In genomic region chr7:44123190-44124003, GRCh38 we compare ENCODE assay signal across 1 cellular context.
TF ChIP-seq lines count a peak whose summit lies in the region.

Gene POLD2, minus strand, starts transcription at chr7:44123548. Its CDS starts 1,495 bp downstream, at chr7:44122053.

TF ChIP-seq in K562, 482 proteins besides CTCF, POLR2A, EP300 and RAD21 (continued from another document and continues in another):
- TF ChIP-seq USF1 (CRISPR knock-in tag; IDR thresholded peaks at IDR 0.05) (peak; percentile 34; the same call in 1 of the 2 replicates), ZNF41 (CRISPR knock-in tag; conservative IDR thresholded peaks at IDR 0.05) (no peak), POLR2B (IDR thresholded peaks at IDR 0.05; ENCODE audit: low read depth, partially characterized antibody) (no peak), ZNF445 (CRISPR knock-in tag; IDR thresholded peaks at IDR 0.05; ENCODE audit: low read depth) (no peak), RNF2 (IDR thresholded peaks at IDR 0.05) (no peak), ZNF668 (CRISPR knock-in tag; IDR thresholded peaks at IDR 0.05) (no peak), THRB (CRISPR knock-in tag; conservative IDR thresholded peaks at IDR 0.05) (no peak), NFE2 (IDR thresholded peaks at IDR 0.05; ENCODE audit: low read depth) (no peak), ZNF143 (CRISPR knock-in tag; IDR thresholded peaks at IDR 0.05) (no peak), FOXO4 (CRISPR knock-in tag; IDR thresholded peaks at IDR 0.05) (no peak), ZNF780A (CRISPR knock-in tag; IDR thresholded peaks at IDR 0.05) (no peak), ZNF561 (CRISPR knock-in tag; conservative IDR thresholded peaks at IDR 0.05) (no peak), FOS (IDR thresholded peaks at IDR 0.05; ENCODE audit: extremely low read depth, insufficient read length) (peak; percentile 65), KLF13 (tag; IDR thresholded peaks at IDR 0.05; ENCODE audit: borderline replicate concordance, low read depth) (no peak), PHTF2 (CRISPR knock-in tag; IDR thresholded peaks at IDR 0.05) (no peak), PML (IDR thresholded peaks at IDR 0.05; ENCODE audit: low read length) (peak; percentile 53; the same call in 1 of the 2 replicates), ZNF12 (CRISPR knock-in tag; IDR thresholded peaks at IDR 0.05) (no peak), EHMT2 (IDR thresholded peaks at IDR 0.05) (no peak), CUX1 (CRISPR knock-in tag; IDR thresholded peaks at IDR 0.05) (no peak), POU5F1 (IDR thresholded peaks at IDR 0.05; ENCODE audit: borderline replicate concordance, low read depth, low read length, partially characterized antibody) (no peak), ELK3 (CRISPR knock-in tag; IDR thresholded peaks at IDR 0.05) (no peak), ETV6 (IDR thresholded peaks at IDR 0.05; ENCODE audit: borderline replicate concordance in 1 of 2, low read depth in 2 of 2, low read length in 1 of 2) (no peak), ETV6 (CRISPR knock-in tag; IDR thresholded peaks at IDR 0.05; ENCODE audit: borderline replicate concordance) (no peak), PREB (CRISPR knock-in tag; IDR thresholded peaks at IDR 0.05) (no peak), ETS1 (conservative IDR thresholded peaks at IDR 0.05; ENCODE audit: control insufficient read depth, low read depth, low read length) (0 out of 2 replicates have a peak, but pooled peaks have one; percentile 35), THRAP3 (IDR thresholded peaks at IDR 0.05; ENCODE audit: borderline replicate concordance) (no peak), DIDO1 (tag; IDR thresholded peaks at IDR 0.05; ENCODE audit: low read depth) (no peak), MIER1 (IDR thresholded peaks at IDR 0.05; ENCODE audit: low read depth) (no peak), ZBTB7A (IDR thresholded peaks at IDR 0.05; ENCODE audit: borderline replicate concordance, control insufficient read depth, low read depth, low read length) (peak; percentile 79; the same call in 1 of the 2 replicates), ZZZ3 (IDR thresholded peaks at IDR 0.05) (no peak), ZNF121 (CRISPR knock-in tag; conservative IDR thresholded peaks at IDR 0.05) (no peak), SNRNP70 (optimal IDR thresholded peaks at IDR 0.05; ENCODE audit: low read depth, low read length) (no peak), NCOA4 (IDR thresholded peaks at IDR 0.05; ENCODE audit: partially characterized antibody) (no peak), ARID1B (IDR thresholded peaks at IDR 0.05) (no peak), HSF4 (CRISPR knock-in tag; IDR thresholded peaks at IDR 0.05; ENCODE audit: borderline replicate concordance) (no peak)
- TF ChIP-seq, protein P1, sequence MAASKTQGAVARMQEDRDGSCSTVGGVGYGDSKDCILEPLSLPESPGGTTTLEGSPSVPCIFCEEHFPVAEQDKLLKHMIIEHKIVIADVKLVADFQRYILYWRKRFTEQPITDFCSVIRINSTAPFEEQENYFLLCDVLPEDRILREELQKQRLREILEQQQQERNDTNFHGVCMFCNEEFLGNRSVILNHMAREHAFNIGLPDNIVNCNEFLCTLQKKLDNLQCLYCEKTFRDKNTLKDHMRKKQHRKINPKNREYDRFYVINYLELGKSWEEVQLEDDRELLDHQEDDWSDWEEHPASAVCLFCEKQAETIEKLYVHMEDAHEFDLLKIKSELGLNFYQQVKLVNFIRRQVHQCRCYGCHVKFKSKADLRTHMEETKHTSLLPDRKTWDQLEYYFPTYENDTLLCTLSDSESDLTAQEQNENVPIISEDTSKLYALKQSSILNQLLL (CRISPR knock-in tag; IDR thresholded peaks at IDR 0.05; ENCODE audit: borderline replicate concordance) = no peak
- TF ChIP-seq, protein P2, sequence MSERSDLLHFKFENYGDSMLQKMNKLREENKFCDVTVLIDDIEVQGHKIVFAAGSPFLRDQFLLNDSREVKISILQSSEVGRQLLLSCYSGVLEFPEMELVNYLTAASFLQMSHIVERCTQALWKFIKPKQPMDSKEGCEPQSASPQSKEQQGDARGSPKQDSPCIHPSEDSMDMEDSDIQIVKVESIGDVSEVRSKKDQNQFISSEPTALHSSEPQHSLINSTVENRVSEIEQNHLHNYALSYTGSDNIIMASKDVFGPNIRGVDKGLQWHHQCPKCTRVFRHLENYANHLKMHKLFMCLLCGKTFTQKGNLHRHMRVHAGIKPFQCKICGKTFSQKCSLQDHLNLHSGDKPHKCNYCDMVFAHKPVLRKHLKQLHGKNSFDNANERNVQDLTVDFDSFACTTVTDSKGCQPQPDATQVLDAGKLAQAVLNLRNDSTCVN (CRISPR knock-in tag; IDR thresholded peaks at IDR 0.05) = no peak
- TF ChIP-seq, protein P3, sequence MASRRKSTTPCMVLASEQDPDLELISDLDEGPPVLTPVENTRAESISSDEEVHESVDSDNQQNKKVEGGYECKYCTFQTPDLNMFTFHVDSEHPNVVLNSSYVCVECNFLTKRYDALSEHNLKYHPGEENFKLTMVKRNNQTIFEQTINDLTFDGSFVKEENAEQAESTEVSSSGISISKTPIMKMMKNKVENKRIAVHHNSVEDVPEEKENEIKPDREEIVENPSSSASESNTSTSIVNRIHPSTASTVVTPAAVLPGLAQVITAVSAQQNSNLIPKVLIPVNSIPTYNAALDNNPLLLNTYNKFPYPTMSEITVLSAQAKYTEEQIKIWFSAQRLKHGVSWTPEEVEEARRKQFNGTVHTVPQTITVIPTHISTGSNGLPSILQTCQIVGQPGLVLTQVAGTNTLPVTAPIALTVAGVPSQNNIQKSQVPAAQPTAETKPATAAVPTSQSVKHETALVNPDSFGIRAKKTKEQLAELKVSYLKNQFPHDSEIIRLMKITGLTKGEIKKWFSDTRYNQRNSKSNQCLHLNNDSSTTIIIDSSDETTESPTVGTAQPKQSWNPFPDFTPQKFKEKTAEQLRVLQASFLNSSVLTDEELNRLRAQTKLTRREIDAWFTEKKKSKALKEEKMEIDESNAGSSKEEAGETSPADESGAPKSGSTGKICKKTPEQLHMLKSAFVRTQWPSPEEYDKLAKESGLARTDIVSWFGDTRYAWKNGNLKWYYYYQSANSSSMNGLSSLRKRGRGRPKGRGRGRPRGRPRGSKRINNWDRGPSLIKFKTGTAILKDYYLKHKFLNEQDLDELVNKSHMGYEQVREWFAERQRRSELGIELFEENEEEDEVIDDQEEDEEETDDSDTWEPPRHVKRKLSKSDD (conservative IDR thresholded peaks at IDR 0.05; ENCODE audit: low read length) = no peak
- TF ChIP-seq, protein P4, sequence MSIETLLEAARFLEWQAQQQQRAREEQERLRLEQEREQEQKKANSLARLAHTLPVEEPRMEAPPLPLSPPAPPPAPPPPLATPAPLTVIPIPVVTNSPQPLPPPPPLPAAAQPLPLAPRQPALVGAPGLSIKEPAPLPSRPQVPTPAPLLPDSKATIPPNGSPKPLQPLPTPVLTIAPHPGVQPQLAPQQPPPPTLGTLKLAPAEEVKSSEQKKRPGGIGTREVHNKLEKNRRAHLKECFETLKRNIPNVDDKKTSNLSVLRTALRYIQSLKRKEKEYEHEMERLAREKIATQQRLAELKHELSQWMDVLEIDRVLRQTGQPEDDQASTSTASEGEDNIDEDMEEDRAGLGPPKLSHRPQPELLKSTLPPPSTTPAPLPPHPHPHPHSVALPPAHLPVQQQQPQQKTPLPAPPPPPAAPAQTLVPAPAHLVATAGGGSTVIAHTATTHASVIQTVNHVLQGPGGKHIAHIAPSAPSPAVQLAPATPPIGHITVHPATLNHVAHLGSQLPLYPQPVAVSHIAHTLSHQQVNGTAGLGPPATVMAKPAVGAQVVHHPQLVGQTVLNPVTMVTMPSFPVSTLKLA (conservative IDR thresholded peaks at IDR 0.05) = peak; percentile 88 to 96
- TF ChIP-seq, protein P5, sequence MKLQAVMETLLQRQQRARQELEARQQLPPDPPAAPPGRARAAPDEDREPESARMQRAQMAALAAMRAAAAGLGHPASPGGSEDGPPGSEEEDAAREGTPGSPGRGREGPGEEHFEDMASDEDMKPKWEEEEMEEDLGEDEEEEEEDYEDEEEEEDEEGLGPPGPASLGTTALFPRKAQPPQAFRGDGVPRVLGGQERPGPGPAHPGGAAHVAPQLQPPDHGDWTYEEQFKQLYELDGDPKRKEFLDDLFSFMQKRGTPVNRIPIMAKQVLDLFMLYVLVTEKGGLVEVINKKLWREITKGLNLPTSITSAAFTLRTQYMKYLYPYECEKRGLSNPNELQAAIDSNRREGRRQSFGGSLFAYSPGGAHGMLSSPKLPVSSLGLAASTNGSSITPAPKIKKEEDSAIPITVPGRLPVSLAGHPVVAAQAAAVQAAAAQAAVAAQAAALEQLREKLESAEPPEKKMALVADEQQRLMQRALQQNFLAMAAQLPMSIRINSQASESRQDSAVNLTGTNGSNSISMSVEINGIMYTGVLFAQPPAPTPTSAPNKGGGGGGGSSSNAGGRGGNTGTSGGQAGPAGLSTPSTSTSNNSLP (IDR thresholded peaks at IDR 0.05; ENCODE audit: borderline replicate concordance, low read depth, low read length) = no peak
